ENCODE assay signal across 23 cellular contexts in genomic region chr1:173894189-173894588, GRCh38. TPM values are rescaled to one million over a fixed set of nuclear protein-coding genes. Genes with fewer than 3 reads are reported as not detected.
DNase-seq lines count a peak whose midpoint lies in the region; ATAC-seq and TF ChIP-seq lines count a peak whose summit lies in the region.
"Had no signal": no experiment of that assay in that cellular context is flagged by ENCODE, and none has a peak within 500 bp of the region (broad histone marks: within the 10 kb centered on the region; RNA-seq: fewer than 3 reads in every experiment).

No MANE protein-coding gene starts in this region.

- no peaks in the 10 kb centered on the region for H3K36me3 ChIP-seq in mammary epithelial cell (ENCODE audit: insufficient read depth, low read length)
- no peaks in the 10 kb centered on the region for H3K36me3 ChIP-seq in smooth muscle cell (ENCODE audit: low read depth)
- H3K36me3 ChIP-seq in trophoblast cell (ENCODE audit: control insufficient read depth in 1 of 2, insufficient read depth in 2 of 2, low read length in 2 of 2) = no peaks in the 10 kb centered on the region

- H3K4ac ChIP-seq in trophoblast cell (ENCODE audit: low read depth, low read length) = no peak overlapping the region

- DNase-seq in mammary epithelial cell = peak; percentile 32
- DNase-seq in MCF 10A (ENCODE audit: unreplicated experiment) = no peak
- no peak for DNase-seq in epithelial cell of prostate (ENCODE audit: low read depth, low spot score)
- no peak for DNase-seq in smooth muscle cell (lab: John Stamatoyannopoulos, UW; ENCODE audit: unreplicated experiment)
- no peak for DNase-seq in NCI-H1694 (lab: John Stamatoyannopoulos, UW)
- no peak for DNase-seq in trophoblast cell
- DNase-seq: AML-193; Caco-2; CD4-positive, alpha-beta T cell; DMS153; DMS79; GDM1; GOT3; H7; HFFc6 had no signal

- no peak overlapping the region for H3K27ac Mint-ChIP-seq in MCF 10A (ENCODE audit: low read depth, unreplicated experiment)
- H3K27ac Mint-ChIP-seq: CD4-positive, alpha-beta T cell; HFFc6; IgD-negative memory B cell had no signal

- H4K20me1 ChIP-seq in mammary epithelial cell (ENCODE audit: insufficient read depth, low read length) (no peaks in the 10 kb centered on the region), smooth muscle cell (ENCODE audit: low read depth) (peaks cover 7% of the 10 kb centered on the region)

- H3K4me1 Mint-ChIP-seq in MCF 10A (ENCODE audit: insufficient read depth, unreplicated experiment) = peaks cover 7% of the 10 kb centered on the region

- H3K9me3 Mint-ChIP-seq in MCF 10A (ENCODE audit: unreplicated experiment) = no peaks in the 10 kb centered on the region
- H3K9me3 Mint-ChIP-seq: CD4-positive, alpha-beta T cell; HFFc6; IgD-negative memory B cell had no signal

- no peaks in the 10 kb centered on the region for H3K79me2 ChIP-seq in mammary epithelial cell (ENCODE audit: insufficient read depth, low read length)
- H3K79me2 ChIP-seq in smooth muscle cell (ENCODE audit: low read depth) = no peaks in the 10 kb centered on the region
- no peaks in the 10 kb centered on the region for H3K79me2 ChIP-seq in trophoblast cell (ENCODE audit: control insufficient read depth, insufficient read depth, low read length, poor library complexity)

- peaks cover 6% of the 10 kb centered on the region for H3K36me3 Mint-ChIP-seq in MCF 10A (ENCODE audit: insufficient read depth, unreplicated experiment)

- in situ Hi-C loops in mammary epithelial cell (cut with MboI; ENCODE audit: low sequenced_read_pairs in 2 of 2) = no loop called here

- peak overlapping the region; percentile 7 for H3K27ac ChIP-seq in mammary epithelial cell (ENCODE audit: insufficient read depth, low read depth, low read length)
- H3K27ac ChIP-seq in epithelial cell of prostate = peak overlapping the region; percentile 22
- H3K27ac ChIP-seq in smooth muscle cell (ENCODE audit: low read depth) = peak overlapping the region; percentile 60
- no peak overlapping the region for H3K27ac ChIP-seq in trophoblast cell (ENCODE audit: low read depth, low read length)
- H3K27ac ChIP-seq: 22Rv1, A549, C4-2B had no signal

- ATAC-seq in GM21723 (IDR thresholded peaks at IDR 0.05; ENCODE audit: unreplicated experiment) = no peak
- ATAC-seq: A549, HCT116, HepG2 had no signal

- H2BK12ac ChIP-seq in trophoblast cell (ENCODE audit: low read length) = no peak overlapping the region

- H3K9ac ChIP-seq in mammary epithelial cell (ENCODE audit: insufficient read depth, low read length) = no peak overlapping the region
- H3K9ac ChIP-seq in smooth muscle cell (ENCODE audit: low read depth) = no peak overlapping the region
- no peak overlapping the region for H3K9ac ChIP-seq in trophoblast cell (ENCODE audit: low read length)

- dilution Hi-C loops in mammary epithelial cell (cut with HindIII; ENCODE audit: low sequenced_read_pairs) = no loop called here

- H3K27me3 ChIP-seq in mammary epithelial cell (ENCODE audit: insufficient read depth, low read length) = no peaks in the 10 kb centered on the region
- H3K27me3 ChIP-seq in smooth muscle cell (ENCODE audit: low read depth) = no peaks in the 10 kb centered on the region
- H3K27me3 ChIP-seq in trophoblast cell (ENCODE audit: insufficient read depth, low read length) = no peaks in the 10 kb centered on the region

- H3K27me3 Mint-ChIP-seq in MCF 10A (ENCODE audit: insufficient read depth, unreplicated experiment) = no peaks in the 10 kb centered on the region
- H3K27me3 Mint-ChIP-seq: CD4-positive, alpha-beta T cell; IgD-negative memory B cell had no signal

- no peaks in the 10 kb centered on the region for H3F3A ChIP-seq in smooth muscle cell (ENCODE audit: low read depth)

- no peak overlapping the region for H3K4me3 Mint-ChIP-seq in MCF 10A (ENCODE audit: unreplicated experiment)
- H3K4me3 Mint-ChIP-seq: CD4-positive, alpha-beta T cell; HFFc6; IgD-negative memory B cell had no signal

- H3K4me1 ChIP-seq in mammary epithelial cell (ENCODE audit: insufficient read depth, low read length) (peaks cover 10% of the 10 kb centered on the region), smooth muscle cell (ENCODE audit: low read depth) (no peaks in the 10 kb centered on the region), trophoblast cell (ENCODE audit: control insufficient read depth in 1 of 2, insufficient read depth in 2 of 2, low read length in 2 of 2) (no peaks in the 10 kb centered on the region)
- H3K4me1 ChIP-seq: A549, Caco-2 had no signal

- no peak overlapping the region for H4K12ac ChIP-seq in trophoblast cell (ENCODE audit: low read depth, low read length)

- H2AK5ac ChIP-seq in trophoblast cell (ENCODE audit: low read length) = no peak overlapping the region

- no peak overlapping the region for H2BK5ac ChIP-seq in trophoblast cell (ENCODE audit: low read depth, low read length, poor library complexity)

- 62% methylated on average over 3 of the region's 3 CpGs for WGBS in mammary epithelial cell (ENCODE audit: low coverage, missing lambda C conversion rate)
- 60% methylated on average over 3 of the region's 3 CpGs for WGBS in smooth muscle cell (ENCODE audit: low lambda C conversion rate)
- no CpG with 5 or more reads among the region's 3 CpGs for WGBS in trophoblast cell (ENCODE audit: extremely low coverage, insufficient coverage, insufficient read length)

- H3K4me2 ChIP-seq in mammary epithelial cell (ENCODE audit: insufficient read depth, low read depth, low read length) = peak overlapping the region; percentile 54
- H3K4me2 ChIP-seq in smooth muscle cell = no peak overlapping the region
- H3K4me2 ChIP-seq in trophoblast cell (ENCODE audit: low read length) = no peak overlapping the region
- H3K4me2 ChIP-seq: A549 had no signal

- no TSS peak for BruUV-seq in mammary epithelial cell (replicated peaks; lab: Mats Ljungman, UMichigan)
- no TSS peak for BruUV-seq in MCF 10A (replicated peaks; lab: Mats Ljungman, UMichigan)

- H3K4me3 ChIP-seq in mammary epithelial cell (replicated peaks in 1 of 3; ENCODE audit: insufficient read depth in 1 of 3, low read depth in 2 of 3, low read length in 3 of 3) (no peak overlapping the region), smooth muscle cell (no peak overlapping the region), trophoblast cell (ENCODE audit: low read depth, low read length) (no peak overlapping the region)
- H3K4me3 ChIP-seq: A549 had no signal

- no peak overlapping the region for H2BK120ac ChIP-seq in trophoblast cell (ENCODE audit: insufficient read depth, low read length, poor library complexity)

- H4K91ac ChIP-seq in trophoblast cell (ENCODE audit: low read depth, low read length) = no peak overlapping the region

- H3K23ac ChIP-seq in trophoblast cell (ENCODE audit: low read length) = no peak overlapping the region

- no peaks in the 10 kb centered on the region for H3K79me1 ChIP-seq in trophoblast cell (ENCODE audit: low read length)

- CTCF ChIA-PET in mammary epithelial cell (lab: Charles Lee; ENCODE audit: low non-redundant PET) (no interaction called here), MCF 10A (lab: Yijun Ruan, JAX) (interaction anchor here (1.0 to 1.2 kb wide), 4 partner anchors 10 to 855 kb away, joined by 3 to 4 read pairs (median 3); no protein-coding TSS in a partner anchor)

- TF ChIP-seq CTCF in mammary epithelial cell (conservative IDR thresholded peaks at IDR 0.05 in 1 of 2, IDR thresholded peaks at IDR 0.05 in 1 of 2; ENCODE audit: extremely low read depth in 1 of 2, insufficient read depth in 1 of 2, low read depth in 1 of 2, low read length in 2 of 2) = no peak
- no peak for TF ChIP-seq CTCF in MCF 10A (IDR thresholded peaks at IDR 0.05; ENCODE audit: unreplicated experiment)
- no peak for TF ChIP-seq CTCF in smooth muscle cell (IDR thresholded peaks at IDR 0.05; ENCODE audit: borderline replicate concordance, insufficient read depth, poor library complexity, severe bottlenecking)

- H4K8ac ChIP-seq in trophoblast cell (ENCODE audit: low read depth, low read length) = no peak overlapping the region

- H2AFZ ChIP-seq in mammary epithelial cell (ENCODE audit: low read depth, low read length) (peak overlapping the region; percentile 64), smooth muscle cell (ENCODE audit: low read depth) (no peak overlapping the region), trophoblast cell (ENCODE audit: insufficient read depth, low read length, poor library complexity) (no peak overlapping the region)

- no peaks in the 10 kb centered on the region for H3K9me3 ChIP-seq in mammary epithelial cell (replicated peaks; ENCODE audit: insufficient read depth, low read length)
- H3K9me3 ChIP-seq in smooth muscle cell (replicated peaks; ENCODE audit: low read depth) = no peaks in the 10 kb centered on the region
- H3K9me3 ChIP-seq in trophoblast cell (ENCODE audit: insufficient read depth, low read depth, low read length) = no peaks in the 10 kb centered on the region
- H3K9me3 ChIP-seq: A549, Caco-2 had no signal

- POLR2A ChIA-PET in MCF 10A (lab: Yijun Ruan, JAX) = interaction anchor here (0.6 to 1.6 kb wide), 3 partner anchors 25 to 1106 kb away, joined by 3 to 7 read pairs (median 4); partner anchors contain the start of gene ZBTB37

- intact Hi-C loops in mammary epithelial cell (cut with micrococcal nuclease) = no loop called here
- intact Hi-C loops in MCF 10A (cut with micrococcal nuclease) = no loop called here

- H3K18ac ChIP-seq in trophoblast cell (ENCODE audit: low read length) = no peak overlapping the region

- H3K14ac ChIP-seq in trophoblast cell (ENCODE audit: low read length) = no peak overlapping the region

RNA-seq across cellular contexts. Expression of gene SERPINC1, which starts 22.9 kb away (rescaled TPM):
- total RNA-seq in mammary epithelial cell (under 1 TPM in 1 of 2 donors, not detected in 1; 0.17 TPM), MCF 10A (2022) (not detected in 2 replicates), smooth muscle cell (0.49 and 0.63 TPM in 2 replicates)
- polyA plus RNA-seq in mammary epithelial cell (0.09 TPM), smooth muscle cell (0.56 TPM in 1 of 2 replicates, not detected in the other)
- polyA minus RNA-seq in mammary epithelial cell = not detected
- polyA plus RNA-seq in trophoblast cell (2013) = 0.15 TPM in 2 replicates
- total RNA-seq: CD4-positive, alpha-beta T cell; Daoy had no signal
- polyA plus RNA-seq: IgD-negative memory B cell had no signal

RNA-seq across cellular contexts. Expression of gene ZBTB37, which starts 26.0 kb away (rescaled TPM):
- total RNA-seq in mammary epithelial cell (1 to 10 TPM; 5.5 to 5.6 TPM), MCF 10A (2022) (12.8 and 15.2 TPM in 2 replicates), smooth muscle cell (6.6 and 9.1 TPM in 2 replicates)
- polyA plus RNA-seq in mammary epithelial cell (1.7 TPM), smooth muscle cell (0.77 and 0.98 TPM in 2 replicates)
- 4.8 TPM for polyA minus RNA-seq in mammary epithelial cell
- 2.4 and 2.7 TPM in 2 replicates for polyA plus RNA-seq in trophoblast cell (2013)

RNA-seq across cellular contexts. Expression of gene GAS5, which starts 26.4 kb away (rescaled TPM):
- 100 to 1,000 TPM; 396 to 722 TPM for total RNA-seq in mammary epithelial cell
- polyA plus RNA-seq in mammary epithelial cell = 459 TPM
- polyA minus RNA-seq in mammary epithelial cell = 174 TPM
- 3,184 and 3,772 TPM in 2 replicates for total RNA-seq in MCF 10A (2022)
- total RNA-seq in smooth muscle cell = 206 and 276 TPM in 2 replicates
- 104 and 156 TPM in 2 replicates for polyA plus RNA-seq in smooth muscle cell
- polyA plus RNA-seq in trophoblast cell (2013) = 243 TPM in 2 replicates
